In genomic region chr14:100211893-100212292, GRCh38 we compare ENCODE assay signal across 22 cellular contexts. TPM values are rescaled to one million over a fixed set of nuclear protein-coding genes. Genes with fewer than 3 reads are reported as not detected.
"Had no signal": no experiment of that assay in that cellular context is flagged by ENCODE, and none has a peak within 500 bp of the region (broad histone marks: within the 10 kb centered on the region; RNA-seq: fewer than 3 reads in every experiment).

No MANE protein-coding gene starts in this region.

- H3K27ac ChIP-seq: coronary artery, esophagus squamous epithelium, gastroesophageal sphincter, prostate gland, SK-N-MC, upper lobe of left lung, WERI-Rb-1 had no signal

- ATAC-seq: gastroesophageal sphincter; left ventricle myocardium superior; natural killer cell treated with Interleukin-12 subunit alpha and Interleukin-12 subunit beta and Interleukin-15 and Interleukin-18, amount 100 ng/mL, for 72 hours; stimulated activated naive CD8-positive, alpha-beta T cell treated with anti-CD3 and anti-CD28 coated beads, Interleukin-15, Interleukin-2, amounts not matched to agents 100 U/mL and 50 U/mL, for 24 hours had no signal

- DNase-seq: activated CD4-positive, alpha-beta T cell treated with anti-CD3 and anti-CD28 coated beads, Interleukin-2, amount 50 U/mL, for 48 hours; activated CD8-positive, alpha-beta memory T cell treated with anti-CD3 and anti-CD28 coated beads, Interleukin-2, amount 50 U/mL, for 4 hours; activated effector memory CD4-positive, alpha-beta T cell treated with anti-CD3 and anti-CD28 coated beads, Interleukin-2, amount 50 U/mL, for 16 hours; activated naive CD8-positive, alpha-beta T cell treated with anti-CD3 and anti-CD28 coated beads, Interleukin-2, amount 10 ng/mL, durations not matched to agents 7 days and 5 days; amniotic stem cell; cerebellar nuclear complex; endodermal cell; esophagus squamous epithelium; hypothalamus; left ventricle myocardium superior; mammary epithelial cell; stimulated activated CD4-positive, alpha-beta T cell treated with anti-CD3 and anti-CD28 coated beads, Interleukin-4, amount 100 ng/mL, for 24 hours; stimulated activated naive CD8-positive, alpha-beta T cell treated with anti-CD3 and anti-CD28 coated beads, Interleukin-15, Interleukin-2, amounts not matched to agents 100 U/mL and 50 U/mL, for 24 hours; SW 1271; upper lobe of left lung; WERI-Rb-1 had no signal

- H3K27me3 ChIP-seq: esophagus squamous epithelium, gastroesophageal sphincter, upper lobe of left lung had no signal

- H3K9me3 ChIP-seq: esophagus squamous epithelium, gastroesophageal sphincter, prostate gland, upper lobe of left lung had no signal

- H3K27me3 Mint-ChIP-seq: activated naive CD8-positive, alpha-beta T cell treated with anti-CD3 and anti-CD28 coated beads, Interleukin-2, amount 10 ng/mL, durations not matched to agents 7 days and 5 days; natural killer cell treated with Interleukin-12 subunit alpha and Interleukin-12 subunit beta and Interleukin-15 and Interleukin-18, amount 100 ng/mL, for 72 hours had no signal

- H3K36me3 Mint-ChIP-seq: activated naive CD8-positive, alpha-beta T cell treated with anti-CD3 and anti-CD28 coated beads, Interleukin-2, amount 10 ng/mL, durations not matched to agents 7 days and 5 days; natural killer cell treated with Interleukin-12 subunit alpha and Interleukin-12 subunit beta and Interleukin-15 and Interleukin-18, amount 100 ng/mL, for 72 hours had no signal

- H3K27ac Mint-ChIP-seq: endodermal cell; mesothelial cell of epicardium; natural killer cell treated with Interleukin-12 subunit alpha and Interleukin-12 subunit beta and Interleukin-15 and Interleukin-18, amount 100 ng/mL, for 72 hours had no signal

- H3K9me3 Mint-ChIP-seq: activated naive CD8-positive, alpha-beta T cell treated with anti-CD3 and anti-CD28 coated beads, Interleukin-2, amount 10 ng/mL, durations not matched to agents 7 days and 5 days; mesothelial cell of epicardium; natural killer cell treated with Interleukin-12 subunit alpha and Interleukin-12 subunit beta and Interleukin-15 and Interleukin-18, amount 100 ng/mL, for 72 hours had no signal

RNA-seq across cellular contexts. Expression of gene DEGS2, which starts 52.4 kb away (rescaled TPM):
- total RNA-seq: left ventricle myocardium superior had no signal
